Comparison of ENCODE assay signal across 15 cellular contexts in genomic region chr3:152583913-152584312, GRCh38.
"Had no signal": no experiment of that assay in that cellular context is flagged by ENCODE, and none has a peak within 500 bp of the region (broad histone marks: within the 10 kb centered on the region; RNA-seq: fewer than 3 reads in every experiment).

No MANE protein-coding gene starts in this region.

- ATAC-seq: esophagus mucosa; left colon; mucosa of descending colon; naive thymus-derived CD4-positive, alpha-beta T cell had no signal

- H3K4me3 ChIP-seq: mucosa of descending colon, upper lobe of left lung had no signal

- DNase-seq: activated CD4-positive, alpha-beta T cell treated with anti-CD3 and anti-CD28 coated beads, Interleukin-2, amount 10 ng/mL, durations not matched to agents 7 days and 5 days; activated CD8-positive, alpha-beta memory T cell treated with anti-CD3 and anti-CD28 coated beads, Interleukin-2, amount 50 U/mL, for 48 hours; activated naive CD4-positive, alpha-beta T cell; activated naive CD8-positive, alpha-beta T cell treated with anti-CD3 and anti-CD28 coated beads, Interleukin-2, amount 10 ng/mL, durations not matched to agents 7 days and 5 days; aorta; left colon; mammary epithelial cell; mucosa of descending colon; naive thymus-derived CD4-positive, alpha-beta T cell; posterior cingulate gyrus; retina; T-helper 9 cell; upper lobe of left lung had no signal

- H3K27me3 ChIP-seq: neutrophil, upper lobe of left lung had no signal

- H3K4me1 ChIP-seq: upper lobe of left lung had no signal

- H3K36me3 ChIP-seq: neutrophil, upper lobe of left lung had no signal

- H3K27ac ChIP-seq: neutrophil, upper lobe of left lung had no signal

- H3K9me3 ChIP-seq: mucosa of descending colon, neutrophil, upper lobe of left lung had no signal
